In the genomic region with DNA sequence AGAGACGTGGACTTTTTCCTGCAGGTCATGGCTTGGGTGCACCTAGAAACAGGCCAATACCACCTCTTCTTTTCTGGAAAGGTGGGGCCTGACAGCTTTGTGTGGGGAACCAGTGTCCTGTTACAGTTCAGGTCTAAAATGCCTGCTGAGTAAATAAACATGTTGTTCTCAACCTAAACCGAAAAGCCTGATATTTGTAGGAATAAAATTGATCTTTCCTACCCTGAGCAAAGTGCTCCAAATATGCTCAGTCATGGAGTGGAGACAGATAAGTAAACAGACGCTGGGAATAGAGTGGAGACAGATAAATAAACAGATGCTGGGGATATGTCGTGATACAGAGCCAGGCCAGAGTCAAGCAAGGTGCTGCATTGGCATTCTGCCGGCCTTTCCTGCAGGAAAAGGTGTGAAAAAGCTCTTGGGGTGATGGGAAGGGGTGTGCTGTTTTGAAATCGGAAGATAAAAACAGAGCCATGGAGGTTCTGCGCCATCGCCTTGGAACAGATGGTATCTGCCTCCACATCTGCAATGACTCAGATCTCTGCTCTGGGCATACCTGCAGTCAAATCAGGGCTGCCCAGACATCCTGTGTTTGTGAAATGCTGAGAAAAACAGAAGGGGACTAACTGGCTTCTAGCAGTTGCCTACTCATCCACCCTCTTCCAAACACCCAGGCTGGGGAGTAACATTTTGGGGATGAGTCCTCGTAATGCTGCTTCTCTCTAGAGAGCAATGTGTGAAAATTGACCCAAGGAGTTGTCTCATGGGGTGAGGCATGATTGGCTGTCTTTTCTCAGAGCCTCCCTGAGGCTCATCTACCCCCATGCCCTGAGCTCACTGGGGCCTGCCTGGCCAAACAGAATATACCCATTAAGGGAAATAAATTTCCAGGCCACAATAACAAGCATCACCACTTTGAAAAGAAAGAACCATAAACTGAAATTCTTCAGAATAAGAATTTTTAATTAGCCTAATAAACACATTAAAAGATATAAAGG, we compare ENCODE assay signal across 1 cellular context.
TF ChIP-seq lines count a peak whose summit lies in the region.

No MANE protein-coding gene starts in this region.

TF ChIP-seq in HepG2, 621 proteins besides CTCF, POLR2A, EP300 and RAD21 (continued from another document and continues in another):
- TF ChIP-seq LRRFIP1 (CRISPR knock-in tag; conservative IDR thresholded peaks at IDR 0.05) = no peak
- no peak for TF ChIP-seq EED (CRISPR knock-in tag; IDR thresholded peaks at IDR 0.05)
- TF ChIP-seq FOXO1 (CRISPR knock-in tag; IDR thresholded peaks at IDR 0.05) = no peak
- no peak for TF ChIP-seq GABPA (IDR thresholded peaks at IDR 0.05; ENCODE audit: low read depth, low read length)
- peak; percentile 6; the same call in 1 of the 2 replicates for TF ChIP-seq GABPA (CRISPR knock-in tag; IDR thresholded peaks at IDR 0.05; ENCODE audit: low read depth)
- no peak for TF ChIP-seq TOPORS (CRISPR knock-in tag; IDR thresholded peaks at IDR 0.05)
- no peak for TF ChIP-seq MYC (CRISPR knock-in tag; IDR thresholded peaks at IDR 0.05; ENCODE audit: borderline replicate concordance)
- no peak for TF ChIP-seq ZNF781 (CRISPR knock-in tag; IDR thresholded peaks at IDR 0.05; ENCODE audit: borderline replicate concordance, not compliant biosample characterization)
- TF ChIP-seq ZNF703 (CRISPR knock-in tag; IDR thresholded peaks at IDR 0.05; ENCODE audit: borderline replicate concordance) = no peak
- TF ChIP-seq JUND (CRISPR knock-in tag; IDR thresholded peaks at IDR 0.05) = no peak
- TF ChIP-seq, protein P1, sequence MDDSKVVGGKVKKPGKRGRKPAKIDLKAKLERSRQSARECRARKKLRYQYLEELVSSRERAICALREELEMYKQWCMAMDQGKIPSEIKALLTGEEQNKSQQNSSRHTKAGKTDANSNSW (CRISPR knock-in tag; IDR thresholded peaks at IDR 0.05; ENCODE audit: borderline replicate concordance) = no peak
- no peak for TF ChIP-seq ZNF543 (CRISPR knock-in tag; IDR thresholded peaks at IDR 0.05)
- no peak for TF ChIP-seq ARID5B (CRISPR knock-in tag; IDR thresholded peaks at IDR 0.05)
- TF ChIP-seq, protein P2, sequence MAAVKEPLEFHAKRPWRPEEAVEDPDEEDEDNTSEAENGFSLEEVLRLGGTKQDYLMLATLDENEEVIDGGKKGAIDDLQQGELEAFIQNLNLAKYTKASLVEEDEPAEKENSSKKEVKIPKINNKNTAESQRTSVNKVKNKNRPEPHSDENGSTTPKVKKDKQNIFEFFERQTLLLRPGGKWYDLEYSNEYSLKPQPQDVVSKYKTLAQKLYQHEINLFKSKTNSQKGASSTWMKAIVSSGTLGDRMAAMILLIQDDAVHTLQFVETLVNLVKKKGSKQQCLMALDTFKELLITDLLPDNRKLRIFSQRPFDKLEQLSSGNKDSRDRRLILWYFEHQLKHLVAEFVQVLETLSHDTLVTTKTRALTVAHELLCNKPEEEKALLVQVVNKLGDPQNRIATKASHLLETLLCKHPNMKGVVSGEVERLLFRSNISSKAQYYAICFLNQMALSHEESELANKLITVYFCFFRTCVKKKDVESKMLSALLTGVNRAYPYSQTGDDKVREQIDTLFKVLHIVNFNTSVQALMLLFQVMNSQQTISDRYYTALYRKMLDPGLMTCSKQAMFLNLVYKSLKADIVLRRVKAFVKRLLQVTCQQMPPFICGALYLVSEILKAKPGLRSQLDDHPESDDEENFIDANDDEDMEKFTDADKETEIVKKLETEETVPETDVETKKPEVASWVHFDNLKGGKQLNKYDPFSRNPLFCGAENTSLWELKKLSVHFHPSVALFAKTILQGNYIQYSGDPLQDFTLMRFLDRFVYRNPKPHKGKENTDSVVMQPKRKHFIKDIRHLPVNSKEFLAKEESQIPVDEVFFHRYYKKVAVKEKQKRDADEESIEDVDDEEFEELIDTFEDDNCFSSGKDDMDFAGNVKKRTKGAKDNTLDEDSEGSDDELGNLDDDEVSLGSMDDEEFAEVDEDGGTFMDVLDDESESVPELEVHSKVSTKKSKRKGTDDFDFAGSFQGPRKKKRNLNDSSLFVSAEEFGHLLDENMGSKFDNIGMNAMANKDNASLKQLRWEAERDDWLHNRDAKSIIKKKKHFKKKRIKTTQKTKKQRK (IDR thresholded peaks at IDR 0.05; ENCODE audit: low read length) = no peak
- no peak for TF ChIP-seq GLMP (CRISPR knock-in tag; IDR thresholded peaks at IDR 0.05; ENCODE audit: borderline replicate concordance)
- no peak for TF ChIP-seq RBM39 (IDR thresholded peaks at IDR 0.05; ENCODE audit: low read depth, low read length, poor library complexity, severe bottlenecking)
- no peak for TF ChIP-seq ZNF180 (CRISPR knock-in tag; IDR thresholded peaks at IDR 0.05; ENCODE audit: borderline replicate concordance, low read depth)
- no peak for TF ChIP-seq ZNF264 (CRISPR knock-in tag; IDR thresholded peaks at IDR 0.05)
- 0 out of 2 replicates have a peak, but pooled peaks have one; percentile 13 for TF ChIP-seq ZNF770 (CRISPR knock-in tag; IDR thresholded peaks at IDR 0.05)
- no peak for TF ChIP-seq ZNF460 (CRISPR knock-in tag; IDR thresholded peaks at IDR 0.05; ENCODE audit: borderline replicate concordance)
- no peak for TF ChIP-seq CCAR2 (optimal IDR thresholded peaks at IDR 0.05; ENCODE audit: low read depth, low read length)
- peak; percentile 93 for TF ChIP-seq NFE2L2 (IDR thresholded peaks at IDR 0.05; ENCODE audit: low read length)
- TF ChIP-seq ZMYM4 (CRISPR knock-in tag; IDR thresholded peaks at IDR 0.05) = peak; percentile 28; the same call in 1 of the 2 replicates
- TF ChIP-seq ZKSCAN1 (IDR thresholded peaks at IDR 0.05; ENCODE audit: low read length) = no peak
- TF ChIP-seq SCMH1 (CRISPR knock-in tag; IDR thresholded peaks at IDR 0.05; ENCODE audit: borderline replicate concordance) = no peak
- TF ChIP-seq LBX2 (CRISPR knock-in tag; IDR thresholded peaks at IDR 0.05; ENCODE audit: borderline replicate concordance) = no peak
- TF ChIP-seq JDP2 (CRISPR knock-in tag; IDR thresholded peaks at IDR 0.05; ENCODE audit: borderline replicate concordance) = no peak
- no peak for TF ChIP-seq ZNF674 (CRISPR knock-in tag; IDR thresholded peaks at IDR 0.05; ENCODE audit: low read depth)
- no peak for TF ChIP-seq ZNF382 (CRISPR knock-in tag; IDR thresholded peaks at IDR 0.05; ENCODE audit: borderline replicate concordance)
- 0 out of 4 replicates have a peak, but pooled peaks of 1 of the 2 experiments have one; percentile 14 for TF ChIP-seq ATF4 (CRISPR knock-in tag; IDR thresholded peaks at IDR 0.05)
- no peak for TF ChIP-seq SMARCC2 (IDR thresholded peaks at IDR 0.05)
- no peak for TF ChIP-seq ZNF549 (CRISPR knock-in tag; IDR thresholded peaks at IDR 0.05)
- TF ChIP-seq FLYWCH1 (CRISPR knock-in tag; IDR thresholded peaks at IDR 0.05) = no peak
- peak; percentile 68 for TF ChIP-seq PAXIP1 (CRISPR knock-in tag; conservative IDR thresholded peaks at IDR 0.05)
- peak; percentile 17; the same call in 1 of the 2 replicates for TF ChIP-seq ZFX (CRISPR knock-in tag; IDR thresholded peaks at IDR 0.05; ENCODE audit: low read depth)
